Comparison of ENCODE assay signal across 19 cellular contexts in the genomic region with DNA sequence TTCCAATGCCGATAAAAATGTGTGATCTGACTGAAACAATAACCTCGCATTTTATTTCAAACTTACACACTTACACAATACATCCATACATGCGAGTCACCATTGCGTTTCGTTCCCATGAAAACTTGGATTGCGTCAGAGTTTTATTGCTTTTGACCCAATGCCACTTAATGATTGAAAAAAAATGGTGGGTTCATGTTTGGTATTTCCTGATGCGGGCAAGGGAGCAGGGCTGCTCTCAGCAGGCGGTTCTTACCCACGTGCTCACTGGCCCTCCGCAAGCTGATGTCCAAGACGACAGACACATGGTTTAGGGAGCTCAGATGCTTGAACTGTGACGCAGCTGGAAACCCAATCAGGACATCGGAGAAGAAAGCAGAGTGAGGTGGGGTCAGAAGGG.
DNase-seq lines count a peak whose midpoint lies in the region; ATAC-seq, FAIRE-seq and TF ChIP-seq lines count a peak whose summit lies in the region.
"Had no signal": no experiment of that assay in that cellular context is flagged by ENCODE, and none has a peak within 500 bp of the region (broad histone marks: within the 10 kb centered on the region; RNA-seq: fewer than 3 reads in every experiment).

No MANE protein-coding gene starts in this region.

- H3K4me1 ChIP-seq in ovary (ENCODE audit: insufficient read depth): peaks cover 6% of the 10 kb centered on the region

- no peaks in the 10 kb centered on the region for H3K9me3 Mint-ChIP-seq in natural killer cell treated with Interleukin-12 subunit alpha and Interleukin-12 subunit beta and Interleukin-15 and Interleukin-18, amount 100 ng/mL, for 72 hours

- H3K4me1 Mint-ChIP-seq in natural killer cell treated with Interleukin-12 subunit alpha and Interleukin-12 subunit beta and Interleukin-15 and Interleukin-18, amount 100 ng/mL, for 72 hours (ENCODE audit: low read depth in 2 of 2): no peaks in the 10 kb centered on the region

- no peak overlapping the region for H3K4me3 Mint-ChIP-seq in natural killer cell treated with Interleukin-12 subunit alpha and Interleukin-12 subunit beta and Interleukin-15 and Interleukin-18, amount 100 ng/mL, for 72 hours

- ATAC-seq in natural killer cell treated with Interleukin-12 subunit alpha and Interleukin-12 subunit beta and Interleukin-15 and Interleukin-18, amount 100 ng/mL, for 72 hours: no peak
- ATAC-seq in left colon: no peak

- H3K9me3 ChIP-seq in ovary: no peaks in the 10 kb centered on the region

- peak; percentile 84 for FAIRE-seq in HTR-8/SVneo (lab: Jason Lieb, UNC)
- no peak for FAIRE-seq in H54 (lab: Jason Lieb, UNC)
- FAIRE-seq: D721Med, endometrium had no signal

- no peak overlapping the region for H3K27ac Mint-ChIP-seq in natural killer cell treated with Interleukin-12 subunit alpha and Interleukin-12 subunit beta and Interleukin-15 and Interleukin-18, amount 100 ng/mL, for 72 hours

- no peak for TF ChIP-seq EP300 in ovary (IDR thresholded peaks at IDR 0.05)

- H3K36me3 ChIP-seq in ovary: no peaks in the 10 kb centered on the region

- no peak overlapping the region for H3K4me3 ChIP-seq in ovary
- H3K4me3 ChIP-seq: hepatocyte had no signal

- no peak for TF ChIP-seq POLR2A in H54 (IDR thresholded peaks at IDR 0.05; ENCODE audit: low read depth, low read length)
- no peak for TF ChIP-seq POLR2A in ovary (IDR thresholded peaks at IDR 0.05)

- H3K36me3 Mint-ChIP-seq in natural killer cell treated with Interleukin-12 subunit alpha and Interleukin-12 subunit beta and Interleukin-15 and Interleukin-18, amount 100 ng/mL, for 72 hours: no peaks in the 10 kb centered on the region

- intact Hi-C loops in left colon (cut with DNase I, micrococcal nuclease) (no loop called here), ovary (cut with DNase I) (no loop called here)

- 90 to 95% (median 93%) methylated on average over 13 of the region's 13 CpGs for WGBS in ovary, 3 donors

- no peak overlapping the region for H3K27ac ChIP-seq in ovary
- H3K27ac ChIP-seq: hepatocyte had no signal

- peak; percentile 11 for DNase-seq in AG08395 (ENCODE audit: low spot score)
- no peak for DNase-seq in HTR-8/SVneo (ENCODE audit: insufficient read length, low spot score)
- DNase-seq in brain pericyte (ENCODE audit: low read depth, low spot score): peak; percentile 24
- peak; percentile 79 for DNase-seq in iris pigment epithelial cell (ENCODE audit: low read depth)
- DNase-seq in natural killer cell treated with Interleukin-12 subunit alpha and Interleukin-12 subunit beta and Interleukin-15 and Interleukin-18, amount 100 ng/mL, for 72 hours (ENCODE audit: low spot score): no peak
- no peak for DNase-seq in H54 (ENCODE audit: insufficient read length, low spot score)
- no peak for DNase-seq in left colon
- DNase-seq in ovary: no peak
- DNase-seq: activated CD4-positive, alpha-beta T cell treated with anti-CD3 and anti-CD28 coated beads for 1 hour; activated CD8-positive, alpha-beta memory T cell treated with anti-CD3 and anti-CD28 coated beads, Interleukin-2, amount 50 U/mL, for 4 hours; activated naive CD4-positive, alpha-beta T cell treated with anti-CD3 and anti-CD28 coated beads, Interleukin-2, amount 50 U/mL, for 16 hours; caudate nucleus; MM.1S; NCI-H2107; NCI-H774; retina had no signal

- peaks cover 15 to 23% of the 10 kb centered on the region in 2 donors for H3K27me3 Mint-ChIP-seq in natural killer cell treated with Interleukin-12 subunit alpha and Interleukin-12 subunit beta and Interleukin-15 and Interleukin-18, amount 100 ng/mL, for 72 hours

- TF ChIP-seq CTCF in ovary (IDR thresholded peaks at IDR 0.05): no peak

- H3K27me3 ChIP-seq in ovary: no peaks in the 10 kb centered on the region
- H3K27me3 ChIP-seq: hepatocyte had no signal

Comparison
In these comparisons a context has a peak if more than half of its experiments do, and no peak if none do; other contexts are left out.
1. DNase-seq: peak in AG08395 (single experiment), brain pericyte (single experiment) and iris pigment epithelial cell (single experiment); none in HTR-8/SVneo (single experiment), natural killer cell treated with Interleukin-12 subunit alpha and Interleukin-12 subunit beta and Interleukin-15 and Interleukin-18, amount 100 ng/mL, for 72 hours (single experiment), H54 (single experiment), left colon (0 of 2) and ovary (0 of 5).